1 cellular context compared by ENCODE assay signal in the genomic region with DNA sequence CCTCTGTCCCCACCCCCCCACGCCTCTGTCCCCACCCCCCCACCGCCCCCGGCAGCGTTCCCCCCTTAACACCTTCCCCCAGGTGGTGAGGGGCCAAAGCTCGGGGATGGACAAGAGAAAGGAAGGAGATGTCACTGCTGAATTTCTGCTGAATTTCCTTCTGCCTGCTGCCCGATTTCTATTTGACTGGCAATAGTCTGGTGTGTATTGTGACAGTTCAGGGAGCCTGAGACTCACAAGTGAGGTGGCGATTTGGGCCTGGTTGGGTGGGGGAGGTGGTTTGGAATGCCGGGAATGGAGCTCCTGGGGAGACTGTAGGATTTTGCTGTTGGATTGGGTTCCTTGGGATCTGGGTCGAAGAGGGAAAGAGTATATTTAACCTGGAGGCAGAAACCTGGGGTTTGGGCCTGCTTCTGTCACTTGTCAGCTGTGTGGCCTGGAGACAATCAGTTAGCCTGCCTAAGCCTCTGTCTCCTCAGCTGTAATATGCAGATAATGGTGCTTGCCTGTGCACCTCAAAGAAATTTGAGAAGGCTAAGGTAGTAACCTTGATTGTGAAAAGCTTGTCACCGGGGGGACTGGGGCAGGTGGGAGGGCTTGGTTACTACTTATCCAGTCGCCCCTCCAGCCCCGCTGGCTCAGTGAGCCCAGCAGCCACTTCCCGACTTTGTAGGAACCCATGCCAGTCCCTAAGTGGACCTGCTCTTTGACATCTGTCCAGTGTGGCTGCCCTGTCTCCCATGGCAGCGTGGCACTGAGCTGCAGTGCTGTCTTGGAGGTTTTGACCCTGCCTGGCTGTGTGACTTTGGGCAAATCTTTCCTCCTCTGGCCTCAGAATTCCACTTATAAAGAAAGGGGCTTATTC.
A peak's percentile ranks its signal among the peaks of the same experiment; 100 is the strongest.
TF ChIP-seq lines count a peak whose summit lies in the region.

No MANE protein-coding gene starts in this region.

TF ChIP-seq in K562, 482 proteins besides CTCF, POLR2A, EP300 and RAD21 (continued from another document and continues in another):
- TF ChIP-seq CLOCK (CRISPR knock-in tag; IDR thresholded peaks at IDR 0.05; ENCODE audit: borderline replicate concordance) (no peak), TAL1 (IDR thresholded peaks at IDR 0.05) (peak; percentile 47; the same call in 1 of the 2 replicates), TAF1 (IDR thresholded peaks at IDR 0.05; ENCODE audit: control insufficient read depth, extremely low read depth, insufficient read depth, low read length, severe bottlenecking) (no peak), NR0B1 (IDR thresholded peaks at IDR 0.05; ENCODE audit: partially characterized antibody) (no peak), SPI1 (IDR thresholded peaks at IDR 0.05; ENCODE audit: borderline replicate concordance, low read depth, low read length) (no peak), ZNF717 (CRISPR knock-in tag; IDR thresholded peaks at IDR 0.05) (no peak), XRCC3 (IDR thresholded peaks at IDR 0.05) (no peak), PCBP1 (IDR thresholded peaks at IDR 0.05; ENCODE audit: low read depth, low read length, poor library complexity, severe bottlenecking) (no peak), HSF4 (CRISPR knock-in tag; IDR thresholded peaks at IDR 0.05; ENCODE audit: borderline replicate concordance) (no peak), CHD4 (IDR thresholded peaks at IDR 0.05; ENCODE audit: insufficient read depth, insufficient replicate concordance, low read depth, low read length, poor library complexity, severe bottlenecking) (no peak), ZNF431 (CRISPR knock-in tag; IDR thresholded peaks at IDR 0.05) (no peak), POLR2B (IDR thresholded peaks at IDR 0.05; ENCODE audit: low read depth, partially characterized antibody) (no peak), HLTF (IDR thresholded peaks at IDR 0.05) (no peak), HMGXB4 (CRISPR knock-in tag; IDR thresholded peaks at IDR 0.05) (no peak), HES1 (IDR thresholded peaks at IDR 0.05; ENCODE audit: low read depth) (no peak), ZNF512 (tag; IDR thresholded peaks at IDR 0.05) (no peak), ZKSCAN8 (CRISPR knock-in tag; IDR thresholded peaks at IDR 0.05) (no peak), COPS2 (conservative IDR thresholded peaks at IDR 0.05) (no peak), LARP7 (IDR thresholded peaks at IDR 0.05) (no peak), ZSCAN32 (CRISPR knock-in tag; IDR thresholded peaks at IDR 0.05) (no peak), RERE (CRISPR knock-in tag; IDR thresholded peaks at IDR 0.05; ENCODE audit: borderline replicate concordance) (no peak), TAF9B (IDR thresholded peaks at IDR 0.05; ENCODE audit: partially characterized antibody) (peak; percentile 83), ZNF384 (IDR thresholded peaks at IDR 0.05; ENCODE audit: low read depth, low read length) (no peak), ZNF79 (CRISPR knock-in tag; IDR thresholded peaks at IDR 0.05; ENCODE audit: low read depth) (no peak), TEAD4 (IDR thresholded peaks at IDR 0.05; ENCODE audit: low read length) (peak; percentile 66), TEAD4 (CRISPR knock-in tag; IDR thresholded peaks at IDR 0.05; ENCODE audit: borderline replicate concordance) (no peak), NR2F6 (CRISPR knock-in tag; IDR thresholded peaks at IDR 0.05) (no peak)
- TF ChIP-seq, protein P1, sequence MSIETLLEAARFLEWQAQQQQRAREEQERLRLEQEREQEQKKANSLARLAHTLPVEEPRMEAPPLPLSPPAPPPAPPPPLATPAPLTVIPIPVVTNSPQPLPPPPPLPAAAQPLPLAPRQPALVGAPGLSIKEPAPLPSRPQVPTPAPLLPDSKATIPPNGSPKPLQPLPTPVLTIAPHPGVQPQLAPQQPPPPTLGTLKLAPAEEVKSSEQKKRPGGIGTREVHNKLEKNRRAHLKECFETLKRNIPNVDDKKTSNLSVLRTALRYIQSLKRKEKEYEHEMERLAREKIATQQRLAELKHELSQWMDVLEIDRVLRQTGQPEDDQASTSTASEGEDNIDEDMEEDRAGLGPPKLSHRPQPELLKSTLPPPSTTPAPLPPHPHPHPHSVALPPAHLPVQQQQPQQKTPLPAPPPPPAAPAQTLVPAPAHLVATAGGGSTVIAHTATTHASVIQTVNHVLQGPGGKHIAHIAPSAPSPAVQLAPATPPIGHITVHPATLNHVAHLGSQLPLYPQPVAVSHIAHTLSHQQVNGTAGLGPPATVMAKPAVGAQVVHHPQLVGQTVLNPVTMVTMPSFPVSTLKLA (conservative IDR thresholded peaks at IDR 0.05): no peak
- TF ChIP-seq, protein P2, sequence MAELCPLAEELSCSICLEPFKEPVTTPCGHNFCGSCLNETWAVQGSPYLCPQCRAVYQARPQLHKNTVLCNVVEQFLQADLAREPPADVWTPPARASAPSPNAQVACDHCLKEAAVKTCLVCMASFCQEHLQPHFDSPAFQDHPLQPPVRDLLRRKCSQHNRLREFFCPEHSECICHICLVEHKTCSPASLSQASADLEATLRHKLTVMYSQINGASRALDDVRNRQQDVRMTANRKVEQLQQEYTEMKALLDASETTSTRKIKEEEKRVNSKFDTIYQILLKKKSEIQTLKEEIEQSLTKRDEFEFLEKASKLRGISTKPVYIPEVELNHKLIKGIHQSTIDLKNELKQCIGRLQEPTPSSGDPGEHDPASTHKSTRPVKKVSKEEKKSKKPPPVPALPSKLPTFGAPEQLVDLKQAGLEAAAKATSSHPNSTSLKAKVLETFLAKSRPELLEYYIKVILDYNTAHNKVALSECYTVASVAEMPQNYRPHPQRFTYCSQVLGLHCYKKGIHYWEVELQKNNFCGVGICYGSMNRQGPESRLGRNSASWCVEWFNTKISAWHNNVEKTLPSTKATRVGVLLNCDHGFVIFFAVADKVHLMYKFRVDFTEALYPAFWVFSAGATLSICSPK (IDR thresholded peaks at IDR 0.05; ENCODE audit: borderline replicate concordance): 0 out of 2 replicates have a peak, but pooled peaks have one; percentile 65
- TF ChIP-seq, protein P3, sequence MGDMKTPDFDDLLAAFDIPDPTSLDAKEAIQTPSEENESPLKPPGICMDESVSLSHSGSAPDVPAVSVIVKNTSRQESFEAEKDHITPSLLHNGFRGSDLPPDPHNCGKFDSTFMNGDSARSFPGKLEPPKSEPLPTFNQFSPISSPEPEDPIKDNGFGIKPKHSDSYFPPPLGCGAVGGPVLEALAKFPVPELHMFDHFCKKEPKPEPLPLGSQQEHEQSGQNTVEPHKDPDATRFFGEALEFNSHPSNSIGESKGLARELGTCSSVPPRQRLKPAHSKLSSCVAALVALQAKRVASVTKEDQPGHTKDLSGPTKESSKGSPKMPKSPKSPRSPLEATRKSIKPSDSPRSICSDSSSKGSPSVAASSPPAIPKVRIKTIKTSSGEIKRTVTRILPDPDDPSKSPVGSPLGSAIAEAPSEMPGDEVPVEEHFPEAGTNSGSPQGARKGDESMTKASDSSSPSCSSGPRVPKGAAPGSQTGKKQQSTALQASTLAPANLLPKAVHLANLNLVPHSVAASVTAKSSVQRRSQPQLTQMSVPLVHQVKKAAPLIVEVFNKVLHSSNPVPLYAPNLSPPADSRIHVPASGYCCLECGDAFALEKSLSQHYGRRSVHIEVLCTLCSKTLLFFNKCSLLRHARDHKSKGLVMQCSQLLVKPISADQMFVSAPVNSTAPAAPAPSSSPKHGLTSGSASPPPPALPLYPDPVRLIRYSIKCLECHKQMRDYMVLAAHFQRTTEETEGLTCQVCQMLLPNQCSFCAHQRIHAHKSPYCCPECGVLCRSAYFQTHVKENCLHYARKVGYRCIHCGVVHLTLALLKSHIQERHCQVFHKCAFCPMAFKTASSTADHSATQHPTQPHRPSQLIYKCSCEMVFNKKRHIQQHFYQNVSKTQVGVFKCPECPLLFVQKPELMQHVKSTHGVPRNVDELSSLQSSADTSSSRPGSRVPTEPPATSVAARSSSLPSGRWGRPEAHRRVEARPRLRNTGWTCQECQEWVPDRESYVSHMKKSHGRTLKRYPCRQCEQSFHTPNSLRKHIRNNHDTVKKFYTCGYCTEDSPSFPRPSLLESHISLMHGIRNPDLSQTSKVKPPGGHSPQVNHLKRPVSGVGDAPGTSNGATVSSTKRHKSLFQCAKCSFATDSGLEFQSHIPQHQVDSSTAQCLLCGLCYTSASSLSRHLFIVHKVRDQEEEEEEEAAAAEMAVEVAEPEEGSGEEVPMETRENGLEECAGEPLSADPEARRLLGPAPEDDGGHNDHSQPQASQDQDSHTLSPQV (IDR thresholded peaks at IDR 0.05): no peak; the same call in 1 of the 2 replicates
